8 cellular contexts compared by ENCODE assay signal in the genomic region with DNA sequence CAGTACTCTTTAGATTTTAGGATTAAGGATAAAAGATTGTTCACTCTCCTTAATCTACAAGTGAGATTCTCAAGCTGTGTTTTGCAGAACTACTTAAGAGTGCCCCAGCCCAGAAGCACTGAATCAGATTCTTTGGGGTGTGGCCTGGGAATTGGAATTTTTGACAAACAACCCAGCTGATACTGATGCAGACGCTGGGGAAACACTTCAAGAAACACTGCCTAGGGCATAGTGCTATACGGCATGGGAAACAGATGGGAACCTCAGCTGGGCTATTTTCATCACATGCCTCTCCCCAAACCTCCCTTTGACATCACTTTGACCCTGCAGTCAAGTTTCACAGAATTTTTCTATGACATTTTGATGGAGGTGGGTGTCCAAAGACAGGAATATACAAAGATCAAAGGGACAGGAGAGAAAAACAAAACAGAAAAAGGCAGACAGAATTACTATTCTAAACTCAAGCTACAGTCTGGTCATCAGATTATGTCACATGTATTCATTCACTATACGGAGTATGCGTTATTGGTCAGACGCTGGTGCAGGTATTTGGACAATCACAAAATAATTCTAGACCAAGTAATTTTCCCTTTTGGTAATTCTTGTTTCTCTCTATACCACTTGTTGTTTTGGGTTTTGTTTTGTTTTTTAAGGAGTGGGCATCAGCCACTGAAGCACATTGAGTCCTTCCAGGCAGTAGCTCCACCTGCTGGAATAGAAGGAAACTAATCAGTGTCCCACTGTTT.
DNase-seq lines count a peak whose midpoint lies in the region; ATAC-seq and TF ChIP-seq lines count a peak whose summit lies in the region.
"Not testable (repeated sequence)": the region's sequence is repeated elsewhere in the genome, so short reads cannot be mapped to it uniquely, and the experiment has no call there.

No MANE protein-coding gene starts in this region.

- H3K4me1 Mint-ChIP-seq in effector memory CD8-positive, alpha-beta T cell (ENCODE audit: low read depth in 2 of 2): peaks cover 16 to 19% of the 10 kb centered on the region in 2 donors

- not testable (repeated sequence) for TF ChIP-seq POLR2A in spleen (IDR thresholded peaks at IDR 0.05)

- peak overlapping the region in 1 of 2 donors; percentile 24 for H3K27ac Mint-ChIP-seq in effector memory CD8-positive, alpha-beta T cell

- ATAC-seq in GM19351 (IDR thresholded peaks at IDR 0.05; ENCODE audit: unreplicated experiment) (peak; percentile 37), HG03342 (IDR thresholded peaks at IDR 0.05; ENCODE audit: unreplicated experiment) (peak; percentile 29)
- peak; percentile 33 to 64 for ATAC-seq in activated CD4-positive, CD25-positive, alpha-beta regulatory T cell treated with anti-CD3 and anti-CD28 coated beads, Interleukin-2, amount 50 U/mL, for 24 hours
- peak; percentile 75 for ATAC-seq in effector memory CD8-positive, alpha-beta T cell (replicated peaks)

- DNase-seq in CD1c-positive myeloid dendritic cell (ENCODE audit: extremely low spot score) (peak; percentile 55), NCI-H460 (ENCODE audit: extremely low read depth, low read depth) (peak; percentile 40), kidney tubule cell (ENCODE audit: low spot score) (peak; percentile 58)
- peak in 2 of 3 experiments; percentile 11 to 22 for DNase-seq in effector memory CD8-positive, alpha-beta T cell
- not testable (repeated sequence) for DNase-seq in spleen

- H3K27me3 ChIP-seq in spleen (replicated peaks in 1 of 7): not testable (repeated sequence)

- peak in 10 of 11 experiments; percentile 45 to 83 (median 78) for TF ChIP-seq CTCF in spleen (IDR thresholded peaks at IDR 0.05 in 8 of 11, conservative IDR thresholded peaks at IDR 0.05 in 3 of 11)

- intact Hi-C loops in spleen (cut with DNase I; ENCODE audit: low total_unique reads): loop anchor here (5.0 to 10.0 kb wide), 3 partner anchors 77 to 237 kb away; partner anchors contain the start of gene TNFAIP3

- H3K9me3 Mint-ChIP-seq in effector memory CD8-positive, alpha-beta T cell: not testable (repeated sequence)

- H3K27me3 Mint-ChIP-seq in effector memory CD8-positive, alpha-beta T cell: not testable (repeated sequence)

- peaks cover 0 to 39% (median 11%) of the 10 kb centered on the region in 6 donors for H3K4me1 ChIP-seq in spleen

- 35 to 58% (median 52%) methylated on average over 5 of the region's 5 CpGs for WGBS in spleen, 5 donors

- peak overlapping the region in 2 of 8 donors; percentile 23 to 25 for H3K27ac ChIP-seq in spleen

- H3K4me3 Mint-ChIP-seq in effector memory CD8-positive, alpha-beta T cell: not testable (repeated sequence)

- not testable (repeated sequence) for H3K36me3 Mint-ChIP-seq in effector memory CD8-positive, alpha-beta T cell (ENCODE audit: insufficient read depth)

- not testable (repeated sequence) for H3K9me3 ChIP-seq in spleen

- peak overlapping the region in 1 of 8 donors; percentile 26 for H3K4me3 ChIP-seq in spleen

- not testable (repeated sequence) for H3K36me3 ChIP-seq in spleen
